In the genomic region with DNA sequence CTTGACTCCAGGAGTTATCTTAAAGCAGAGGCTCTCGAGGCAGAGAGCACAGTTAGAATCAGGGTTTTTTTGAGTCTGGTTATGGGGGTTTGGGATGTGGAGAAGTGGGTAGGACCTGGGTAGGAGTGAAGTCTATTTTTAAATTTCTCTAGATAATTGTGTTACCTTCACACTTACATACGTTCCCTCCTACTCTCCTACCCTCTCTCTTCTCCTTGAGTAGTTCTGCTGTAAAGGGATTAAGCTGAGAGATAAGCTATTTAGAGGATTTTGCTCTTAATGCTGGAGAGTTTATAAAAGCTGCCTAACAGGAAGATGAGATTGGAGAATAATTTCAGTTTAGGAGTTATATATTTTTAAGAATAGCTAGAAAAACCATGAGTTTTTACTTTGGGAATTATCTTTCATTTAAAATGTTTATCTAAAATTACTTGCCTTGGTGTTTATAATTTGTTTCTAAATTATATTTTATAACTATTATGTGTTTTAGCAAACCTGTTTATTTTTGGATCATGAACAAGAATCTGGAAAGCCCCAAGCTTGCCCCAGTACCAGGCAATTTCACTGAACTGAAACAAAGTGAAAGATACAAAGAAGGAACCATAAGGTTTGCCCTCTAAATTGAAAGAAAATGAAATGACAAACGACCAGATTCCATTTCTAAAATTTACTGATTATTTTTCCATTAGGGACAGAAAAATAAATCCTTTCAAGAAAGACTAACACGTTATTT, we compare ENCODE assay signal across 16 cellular contexts.
DNase-seq lines count a peak whose midpoint lies in the region; ATAC-seq, FAIRE-seq and TF ChIP-seq lines count a peak whose summit lies in the region.
"Had no signal": no experiment of that assay in that cellular context is flagged by ENCODE, and none has a peak within 500 bp of the region (broad histone marks: within the 10 kb centered on the region; RNA-seq: fewer than 3 reads in every experiment).

No MANE protein-coding gene starts in this region.

- POLR2A ChIA-PET in OCI-LY7 (lab: Charles Lee), result interaction anchor here (0.5 to 1.8 kb wide), 5 partner anchors 9 to 440 kb away, joined by 3 to 11 read pairs (median 3); no protein-coding TSS in a partner anchor

- H3K4me3 Mint-ChIP-seq in stimulated activated memory B cell treated with anti-CD40 and anti-IgM and Interleukin-4, amounts not matched to agents 10 μg/mL and 1 μg/mL and 100 μg/mL, for 72 hours, result peak overlapping the region; percentile 54

- no peak for TF ChIP-seq POLR2A in esophagus muscularis mucosa (IDR thresholded peaks at IDR 0.05; ENCODE audit: low read depth)

- H3K4me3 ChIP-seq in OCI-LY7 (ENCODE audit: low read depth, low read length, poor library complexity, severe bottlenecking) (peak overlapping the region; percentile 54), hepatocyte (no peak overlapping the region), esophagus muscularis mucosa (no peak overlapping the region)

- H4K20me1 ChIP-seq in OCI-LY7 (ENCODE audit: insufficient read depth, low read length), result no peaks in the 10 kb centered on the region
- no peaks in the 10 kb centered on the region for H4K20me1 ChIP-seq in hepatocyte (ENCODE audit: insufficient read depth, poor library complexity, severe bottlenecking)

- H3K36me3 Mint-ChIP-seq in stimulated activated memory B cell treated with anti-CD40 and anti-IgM and Interleukin-4, amounts not matched to agents 10 μg/mL and 1 μg/mL and 100 μg/mL, for 72 hours, result peaks cover 50% of the 10 kb centered on the region

- CTCF ChIA-PET in OCI-LY7 (lab: Charles Lee; ENCODE audit: unreplicated experiment), result no interaction called here

- H3K4me2 ChIP-seq in OCI-LY7 (ENCODE audit: low read length), result peak overlapping the region; percentile 79
- H3K4me2 ChIP-seq in hepatocyte, result peak overlapping the region; percentile 45

- H2AFZ ChIP-seq in OCI-LY7 (ENCODE audit: low read length) (peak overlapping the region; percentile 65; the same call in 1 of the 2 replicates), hepatocyte (no peak overlapping the region)

- H3K27ac Mint-ChIP-seq in stimulated activated memory B cell treated with anti-CD40 and anti-IgM and Interleukin-4, amounts not matched to agents 10 μg/mL and 1 μg/mL and 100 μg/mL, for 72 hours, result peak overlapping the region; percentile 96

- BruUV-seq in OCI-LY7 (replicated peaks; lab: Mats Ljungman, UMichigan), result no TSS peak

- H3K9me2 ChIP-seq in OCI-LY7 (ENCODE audit: insufficient read depth, low read length) (no peaks in the 10 kb centered on the region), hepatocyte (replicated peaks; ENCODE audit: insufficient read depth) (no peaks in the 10 kb centered on the region)

- TF ChIP-seq CTCF in OCI-LY7 (conservative IDR thresholded peaks at IDR 0.05; ENCODE audit: low read length), result no peak
- TF ChIP-seq CTCF in hepatocyte (IDR thresholded peaks at IDR 0.05; ENCODE audit: poor library complexity), result no peak
- TF ChIP-seq CTCF in esophagus muscularis mucosa (IDR thresholded peaks at IDR 0.05), result no peak

- H3K27me3 ChIP-seq in hepatocyte (no peaks in the 10 kb centered on the region), esophagus muscularis mucosa (no peaks in the 10 kb centered on the region)
- H3K27me3 ChIP-seq: neutrophil had no signal

- WGBS in hepatocyte (ENCODE audit: low lambda C conversion rate, missing lambda C conversion rate), result 51% methylated on average over 4 of the region's 4 CpGs
- 34% methylated on average over 4 of the region's 4 CpGs for WGBS in esophagus muscularis mucosa

- DNase-seq in GM19239 (ENCODE audit: insufficient read length, low spot score) (no peak), OCI-LY7 (ENCODE audit: low spot score) (peak; percentile 24), hepatocyte (ENCODE audit: low spot score) (no peak), islet precursor cell (no peak), esophagus muscularis mucosa (ENCODE audit: extremely low spot score) (no peak), kidney tubule cell (ENCODE audit: low spot score) (no peak)
- DNase-seq: activated CD4-positive, alpha-beta T cell treated with anti-CD3 and anti-CD28 coated beads, Interleukin-2, amount 50 U/mL, for 48 hours; activated effector memory CD4-positive, alpha-beta T cell treated with anti-CD3 and anti-CD28 coated beads, Interleukin-2, amount 50 U/mL, for 16 hours; cortex of kidney; NCI-H1930; stimulated activated CD4-positive, alpha-beta T cell treated with anti-CD3 and anti-CD28 coated beads, Interleukin-2, amount 100 ng/mL, for 24 hours; stimulated activated naive CD4-positive, alpha-beta T cell treated with Interleukin-2 at 50 U/mL for 16 hours had no signal

- H3K4me1 Mint-ChIP-seq in stimulated activated memory B cell treated with anti-CD40 and anti-IgM and Interleukin-4, amounts not matched to agents 10 μg/mL and 1 μg/mL and 100 μg/mL, for 72 hours, result peaks cover 95% of the 10 kb centered on the region

- peak; percentile 84 for FAIRE-seq in GM19239 (lab: Jason Lieb, UNC)
- FAIRE-seq: H1 had no signal

- H3K36me3 ChIP-seq in OCI-LY7 (ENCODE audit: insufficient read depth, low read length), result peaks cover 13% of the 10 kb centered on the region
- H3K36me3 ChIP-seq in hepatocyte (replicated peaks; ENCODE audit: insufficient read depth, low read depth), result no peaks in the 10 kb centered on the region
- peaks cover 0 to 46% (median 13%) of the 10 kb centered on the region in 4 donors for H3K36me3 ChIP-seq in esophagus muscularis mucosa
- H3K36me3 ChIP-seq: neutrophil had no signal

- intact Hi-C loops in OCI-LY7 (cut with micrococcal nuclease; ENCODE audit: unreplicated experiment) (loop anchor here (1.0 to 2.0 kb wide), 2 partner anchors 20 to 69 kb away; no protein-coding TSS in a partner anchor), esophagus muscularis mucosa (cut with DNase I) (no loop called here)

- TF ChIP-seq EP300 in esophagus muscularis mucosa (IDR thresholded peaks at IDR 0.05), result no peak

- H3K27ac ChIP-seq in OCI-LY7 (ENCODE audit: low read depth, low read length, poor library complexity, severe bottlenecking) (peak overlapping the region; percentile 83), hepatocyte (peak overlapping the region; percentile 86), esophagus muscularis mucosa (replicated peaks in 1 of 4) (no peak overlapping the region)
- H3K27ac ChIP-seq: neutrophil had no signal

- H3K4me1 ChIP-seq in OCI-LY7 (ENCODE audit: insufficient read depth, low read length, poor library complexity, severe bottlenecking) (peaks cover 64% of the 10 kb centered on the region), hepatocyte (ENCODE audit: insufficient read depth) (peaks cover 38% of the 10 kb centered on the region), esophagus muscularis mucosa (peaks cover 27 to 35% (median 30%) of the 10 kb centered on the region in 4 donors)

- H3K79me2 ChIP-seq in OCI-LY7 (ENCODE audit: insufficient read depth, low read depth, low read length), result peaks cover 22% of the 10 kb centered on the region; the same call in 1 of the 2 replicates
- H3K79me2 ChIP-seq in hepatocyte, result peaks cover 4% of the 10 kb centered on the region

- H3K9me3 Mint-ChIP-seq in stimulated activated memory B cell treated with anti-CD40 and anti-IgM and Interleukin-4, amounts not matched to agents 10 μg/mL and 1 μg/mL and 100 μg/mL, for 72 hours, result peaks cover 3% of the 10 kb centered on the region

- ATAC-seq in stimulated activated memory B cell treated with anti-CD40 and anti-IgM and Interleukin-4, amounts not matched to agents 10 μg/mL and 1 μg/mL and 100 μg/mL, for 72 hours, result peak; percentile 57
- ATAC-seq in HG03460 (IDR thresholded peaks at IDR 0.05; ENCODE audit: unreplicated experiment), result no peak

- no peaks in the 10 kb centered on the region for H3K27me3 Mint-ChIP-seq in stimulated activated memory B cell treated with anti-CD40 and anti-IgM and Interleukin-4, amounts not matched to agents 10 μg/mL and 1 μg/mL and 100 μg/mL, for 72 hours

- H3K9me3 ChIP-seq in OCI-LY7 (ENCODE audit: low read length) (no peaks in the 10 kb centered on the region), hepatocyte (ENCODE audit: low read depth) (no peaks in the 10 kb centered on the region), esophagus muscularis mucosa (no peaks in the 10 kb centered on the region)
- H3K9me3 ChIP-seq: neutrophil had no signal

Comparison
In these comparisons a context has a peak if more than half of its experiments do, and no peak if none do; other contexts are left out.
1. H3K27ac ChIP-seq: peak in OCI-LY7 (single experiment) and hepatocyte (single experiment); none in esophagus muscularis mucosa (0 of 4).